ENCODE assay signal across 27 cellular contexts in genomic region chrY:10035136-10035535, GRCh38.
"Had no signal": no experiment of that assay in that cellular context is flagged by ENCODE, and none has a peak within 500 bp of the region (broad histone marks: within the 10 kb centered on the region; RNA-seq: fewer than 3 reads in every experiment).

No MANE protein-coding gene starts in this region.

- H3K4me3 ChIP-seq: heart right ventricle, hepatocyte, left ventricle myocardium inferior, lung, ovary, right atrium auricular region, right lobe of liver, smooth muscle cell, thyroid gland, upper lobe of right lung had no signal

- DNase-seq: heart right ventricle; immature natural killer cell; left ventricle myocardium inferior; mesendoderm; naive B cell; natural killer cell; ovary; right lobe of liver; stimulated activated CD4-positive, alpha-beta T cell treated with anti-CD3 and anti-CD28 coated beads, Interleukin-1b, Interleukin-23, amount 100 ng/mL, for 48 hours; stimulated activated CD4-positive, alpha-beta T cell treated with anti-CD3 and anti-CD28 coated beads, Interleukin-2, amount 100 ng/mL, for 48 hours; stimulated activated CD4-positive, alpha-beta T cell treated with anti-CD3 and anti-CD28 coated beads, Interleukin-4, amount 100 ng/mL, for 4 hours; stimulated activated CD8-positive, alpha-beta memory T cell treated with anti-CD3 and anti-CD28 coated beads, Interleukin-4, amount 100 ng/mL, for 48 hours; stimulated activated naive CD4-positive, alpha-beta T cell treated with Interleukin-2 at 50 U/mL for 16 hours; stimulated activated naive CD8-positive, alpha-beta T cell treated with anti-CD3 and anti-CD28 coated beads, Interleukin-15, amount 100 ng/mL, for 72 hours; substantia nigra; thyroid gland; trophoblast cell; upper lobe of right lung had no signal

- H3K36me3 ChIP-seq: heart right ventricle, left ventricle myocardium inferior, ovary, right atrium auricular region, right lobe of liver, thyroid gland, upper lobe of right lung had no signal

- H3K27ac Mint-ChIP-seq: immature natural killer cell; mesothelial cell of epicardium; naive B cell; natural killer cell; progenitor cell of endocrine pancreas; stimulated activated memory B cell treated with anti-CD40 and anti-IgM and Interleukin-4, amounts not matched to agents 10 μg/mL and 1 μg/mL and 100 μg/mL, for 72 hours; stimulated activated naive CD8-positive, alpha-beta T cell treated with anti-CD3 and anti-CD28 coated beads, Interleukin-15, amount 100 ng/mL, for 72 hours had no signal

- H3K4me1 ChIP-seq: heart right ventricle, left ventricle myocardium inferior, right atrium auricular region, right lobe of liver, thyroid gland, upper lobe of right lung had no signal

- H3K9me3 ChIP-seq: heart right ventricle, left ventricle myocardium inferior, ovary, right atrium auricular region, right lobe of liver, thyroid gland, upper lobe of right lung had no signal

- H3K4me3 Mint-ChIP-seq: immature natural killer cell; mesothelial cell of epicardium; naive B cell; natural killer cell; stimulated activated memory B cell treated with anti-CD40 and anti-IgM and Interleukin-4, amounts not matched to agents 10 μg/mL and 1 μg/mL and 100 μg/mL, for 72 hours; stimulated activated naive CD8-positive, alpha-beta T cell treated with anti-CD3 and anti-CD28 coated beads, Interleukin-15, amount 100 ng/mL, for 72 hours had no signal

- H3K4me1 Mint-ChIP-seq: immature natural killer cell; mesothelial cell of epicardium; naive B cell; natural killer cell; stimulated activated memory B cell treated with anti-CD40 and anti-IgM and Interleukin-4, amounts not matched to agents 10 μg/mL and 1 μg/mL and 100 μg/mL, for 72 hours; stimulated activated naive CD8-positive, alpha-beta T cell treated with anti-CD3 and anti-CD28 coated beads, Interleukin-15, amount 100 ng/mL, for 72 hours had no signal

- H3K36me3 Mint-ChIP-seq: immature natural killer cell; mesothelial cell of epicardium; naive B cell; natural killer cell; stimulated activated memory B cell treated with anti-CD40 and anti-IgM and Interleukin-4, amounts not matched to agents 10 μg/mL and 1 μg/mL and 100 μg/mL, for 72 hours had no signal

- H3K27ac ChIP-seq: heart right ventricle, hepatocyte, left ventricle myocardium inferior, ovary, right atrium auricular region, right lobe of liver, thyroid gland, upper lobe of right lung had no signal

- H3K27me3 ChIP-seq: heart right ventricle, hepatocyte, ovary, right atrium auricular region, right lobe of liver, thyroid gland, upper lobe of right lung had no signal

- H3K9me3 Mint-ChIP-seq: mesothelial cell of epicardium; stimulated activated memory B cell treated with anti-CD40 and anti-IgM and Interleukin-4, amounts not matched to agents 10 μg/mL and 1 μg/mL and 100 μg/mL, for 72 hours had no signal

- FAIRE-seq: islet of Langerhans, urothelium cell line had no signal

- H3K27me3 Mint-ChIP-seq: naive B cell; progenitor cell of endocrine pancreas; stimulated activated memory B cell treated with anti-CD40 and anti-IgM and Interleukin-4, amounts not matched to agents 10 μg/mL and 1 μg/mL and 100 μg/mL, for 72 hours; stimulated activated naive CD8-positive, alpha-beta T cell treated with anti-CD3 and anti-CD28 coated beads, Interleukin-15, amount 100 ng/mL, for 72 hours had no signal
